ENCODE assay signal across 1 cellular context in genomic region chr17:4142107-4142900, GRCh38.
A peak's percentile ranks its signal among the peaks of the same experiment; 100 is the strongest.
TF ChIP-seq lines count a peak whose summit lies in the region.

No MANE protein-coding gene starts in this region.

TF ChIP-seq in WTC11, 78 proteins besides CTCF, POLR2A, EP300 and RAD21 (continued from another document):
- TF ChIP-seq, protein P1, sequence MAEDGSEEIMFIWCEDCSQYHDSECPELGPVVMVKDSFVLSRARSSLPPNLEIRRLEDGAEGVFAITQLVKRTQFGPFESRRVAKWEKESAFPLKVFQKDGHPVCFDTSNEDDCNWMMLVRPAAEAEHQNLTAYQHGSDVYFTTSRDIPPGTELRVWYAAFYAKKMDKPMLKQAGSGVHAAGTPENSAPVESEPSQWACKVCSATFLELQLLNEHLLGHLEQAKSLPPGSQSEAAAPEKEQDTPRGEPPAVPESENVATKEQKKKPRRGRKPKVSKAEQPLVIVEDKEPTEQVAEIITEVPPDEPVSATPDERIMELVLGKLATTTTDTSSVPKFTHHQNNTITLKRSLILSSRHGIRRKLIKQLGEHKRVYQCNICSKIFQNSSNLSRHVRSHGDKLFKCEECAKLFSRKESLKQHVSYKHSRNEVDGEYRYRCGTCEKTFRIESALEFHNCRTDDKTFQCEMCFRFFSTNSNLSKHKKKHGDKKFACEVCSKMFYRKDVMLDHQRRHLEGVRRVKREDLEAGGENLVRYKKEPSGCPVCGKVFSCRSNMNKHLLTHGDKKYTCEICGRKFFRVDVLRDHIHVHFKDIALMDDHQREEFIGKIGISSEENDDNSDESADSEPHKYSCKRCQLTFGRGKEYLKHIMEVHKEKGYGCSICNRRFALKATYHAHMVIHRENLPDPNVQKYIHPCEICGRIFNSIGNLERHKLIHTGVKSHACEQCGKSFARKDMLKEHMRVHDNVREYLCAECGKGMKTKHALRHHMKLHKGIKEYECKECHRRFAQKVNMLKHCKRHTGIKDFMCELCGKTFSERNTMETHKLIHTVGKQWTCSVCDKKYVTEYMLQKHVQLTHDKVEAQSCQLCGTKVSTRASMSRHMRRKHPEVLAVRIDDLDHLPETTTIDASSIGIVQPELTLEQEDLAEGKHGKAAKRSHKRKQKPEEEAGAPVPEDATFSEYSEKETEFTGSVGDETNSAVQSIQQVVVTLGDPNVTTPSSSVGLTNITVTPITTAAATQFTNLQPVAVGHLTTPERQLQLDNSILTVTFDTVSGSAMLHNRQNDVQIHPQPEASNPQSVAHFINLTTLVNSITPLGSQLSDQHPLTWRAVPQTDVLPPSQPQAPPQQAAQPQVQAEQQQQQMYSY (CRISPR knock-in tag; IDR thresholded peaks at IDR 0.05): no peak
- TF ChIP-seq, protein P2, sequence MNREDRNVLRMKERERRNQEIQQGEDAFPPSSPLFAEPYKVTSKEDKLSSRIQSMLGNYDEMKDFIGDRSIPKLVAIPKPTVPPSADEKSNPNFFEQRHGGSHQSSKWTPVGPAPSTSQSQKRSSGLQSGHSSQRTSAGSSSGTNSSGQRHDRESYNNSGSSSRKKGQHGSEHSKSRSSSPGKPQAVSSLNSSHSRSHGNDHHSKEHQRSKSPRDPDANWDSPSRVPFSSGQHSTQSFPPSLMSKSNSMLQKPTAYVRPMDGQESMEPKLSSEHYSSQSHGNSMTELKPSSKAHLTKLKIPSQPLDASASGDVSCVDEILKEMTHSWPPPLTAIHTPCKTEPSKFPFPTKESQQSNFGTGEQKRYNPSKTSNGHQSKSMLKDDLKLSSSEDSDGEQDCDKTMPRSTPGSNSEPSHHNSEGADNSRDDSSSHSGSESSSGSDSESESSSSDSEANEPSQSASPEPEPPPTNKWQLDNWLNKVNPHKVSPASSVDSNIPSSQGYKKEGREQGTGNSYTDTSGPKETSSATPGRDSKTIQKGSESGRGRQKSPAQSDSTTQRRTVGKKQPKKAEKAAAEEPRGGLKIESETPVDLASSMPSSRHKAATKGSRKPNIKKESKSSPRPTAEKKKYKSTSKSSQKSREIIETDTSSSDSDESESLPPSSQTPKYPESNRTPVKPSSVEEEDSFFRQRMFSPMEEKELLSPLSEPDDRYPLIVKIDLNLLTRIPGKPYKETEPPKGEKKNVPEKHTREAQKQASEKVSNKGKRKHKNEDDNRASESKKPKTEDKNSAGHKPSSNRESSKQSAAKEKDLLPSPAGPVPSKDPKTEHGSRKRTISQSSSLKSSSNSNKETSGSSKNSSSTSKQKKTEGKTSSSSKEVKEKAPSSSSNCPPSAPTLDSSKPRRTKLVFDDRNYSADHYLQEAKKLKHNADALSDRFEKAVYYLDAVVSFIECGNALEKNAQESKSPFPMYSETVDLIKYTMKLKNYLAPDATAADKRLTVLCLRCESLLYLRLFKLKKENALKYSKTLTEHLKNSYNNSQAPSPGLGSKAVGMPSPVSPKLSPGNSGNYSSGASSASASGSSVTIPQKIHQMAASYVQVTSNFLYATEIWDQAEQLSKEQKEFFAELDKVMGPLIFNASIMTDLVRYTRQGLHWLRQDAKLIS (CRISPR knock-in tag; IDR thresholded peaks at IDR 0.05; ENCODE audit: borderline replicate concordance): no peak
- TF ChIP-seq HMGA2 (CRISPR knock-in tag; IDR thresholded peaks at IDR 0.05) (no peak), MXD4 (CRISPR knock-in tag; IDR thresholded peaks at IDR 0.05; ENCODE audit: borderline replicate concordance) (no peak), MYBL2 (CRISPR knock-in tag; IDR thresholded peaks at IDR 0.05) (no peak), ELF4 (CRISPR knock-in tag; IDR thresholded peaks at IDR 0.05; ENCODE audit: low read depth) (no peak), ZNF416 (CRISPR knock-in tag; IDR thresholded peaks at IDR 0.05) (no peak), JUN (CRISPR knock-in tag; IDR thresholded peaks at IDR 0.05) (peak; percentile 57; the same call in 1 of the 2 replicates), NR3C1 (CRISPR knock-in tag; conservative IDR thresholded peaks at IDR 0.05; ENCODE audit: low read depth) (0 out of 2 replicates have a peak, but pooled peaks have one; percentile 25), E2F1 (CRISPR knock-in tag; IDR thresholded peaks at IDR 0.05) (no peak), ZBTB43 (CRISPR knock-in tag; IDR thresholded peaks at IDR 0.05) (no peak)
- TF ChIP-seq, protein P3, sequence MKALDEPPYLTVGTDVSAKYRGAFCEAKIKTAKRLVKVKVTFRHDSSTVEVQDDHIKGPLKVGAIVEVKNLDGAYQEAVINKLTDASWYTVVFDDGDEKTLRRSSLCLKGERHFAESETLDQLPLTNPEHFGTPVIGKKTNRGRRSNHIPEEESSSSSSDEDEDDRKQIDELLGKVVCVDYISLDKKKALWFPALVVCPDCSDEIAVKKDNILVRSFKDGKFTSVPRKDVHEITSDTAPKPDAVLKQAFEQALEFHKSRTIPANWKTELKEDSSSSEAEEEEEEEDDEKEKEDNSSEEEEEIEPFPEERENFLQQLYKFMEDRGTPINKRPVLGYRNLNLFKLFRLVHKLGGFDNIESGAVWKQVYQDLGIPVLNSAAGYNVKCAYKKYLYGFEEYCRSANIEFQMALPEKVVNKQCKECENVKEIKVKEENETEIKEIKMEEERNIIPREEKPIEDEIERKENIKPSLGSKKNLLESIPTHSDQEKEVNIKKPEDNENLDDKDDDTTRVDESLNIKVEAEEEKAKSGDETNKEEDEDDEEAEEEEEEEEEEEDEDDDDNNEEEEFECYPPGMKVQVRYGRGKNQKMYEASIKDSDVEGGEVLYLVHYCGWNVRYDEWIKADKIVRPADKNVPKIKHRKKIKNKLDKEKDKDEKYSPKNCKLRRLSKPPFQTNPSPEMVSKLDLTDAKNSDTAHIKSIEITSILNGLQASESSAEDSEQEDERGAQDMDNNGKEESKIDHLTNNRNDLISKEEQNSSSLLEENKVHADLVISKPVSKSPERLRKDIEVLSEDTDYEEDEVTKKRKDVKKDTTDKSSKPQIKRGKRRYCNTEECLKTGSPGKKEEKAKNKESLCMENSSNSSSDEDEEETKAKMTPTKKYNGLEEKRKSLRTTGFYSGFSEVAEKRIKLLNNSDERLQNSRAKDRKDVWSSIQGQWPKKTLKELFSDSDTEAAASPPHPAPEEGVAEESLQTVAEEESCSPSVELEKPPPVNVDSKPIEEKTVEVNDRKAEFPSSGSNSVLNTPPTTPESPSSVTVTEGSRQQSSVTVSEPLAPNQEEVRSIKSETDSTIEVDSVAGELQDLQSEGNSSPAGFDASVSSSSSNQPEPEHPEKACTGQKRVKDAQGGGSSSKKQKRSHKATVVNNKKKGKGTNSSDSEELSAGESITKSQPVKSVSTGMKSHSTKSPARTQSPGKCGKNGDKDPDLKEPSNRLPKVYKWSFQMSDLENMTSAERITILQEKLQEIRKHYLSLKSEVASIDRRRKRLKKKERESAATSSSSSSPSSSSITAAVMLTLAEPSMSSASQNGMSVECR (CRISPR knock-in tag; IDR thresholded peaks at IDR 0.05; ENCODE audit: borderline replicate concordance): peak; percentile 94; the same call in 1 of the 2 replicates
